8 cellular contexts compared by ENCODE assay signal in genomic region chr11:114280696-114281095, GRCh38. TPM values are rescaled to one million over a fixed set of nuclear protein-coding genes. Genes with fewer than 3 reads are reported as not detected.
A peak's percentile ranks its signal among the peaks of the same experiment; 100 is the strongest.
DNase-seq lines count a peak whose midpoint lies in the region; ATAC-seq and TF ChIP-seq lines count a peak whose summit lies in the region.

No MANE protein-coding gene starts in this region.

- H3K9me3 ChIP-seq in WERI-Rb-1 (ENCODE audit: severe bottlenecking), result no peaks in the 10 kb centered on the region
- H3K9me3 ChIP-seq in skeletal muscle satellite cell (replicated peaks; ENCODE audit: low read length), result no peaks in the 10 kb centered on the region

- no peak overlapping the region for H3K4me3 ChIP-seq in WERI-Rb-1 (ENCODE audit: low read depth, low read length)
- H3K4me3 ChIP-seq in skeletal muscle satellite cell (ENCODE audit: low read length), result no peak overlapping the region

- ATAC-seq in left cardiac atrium, result peak; percentile 93 to 94
- ATAC-seq in GM21723 (IDR thresholded peaks at IDR 0.05; ENCODE audit: unreplicated experiment), result no peak

- H3K9ac ChIP-seq in skeletal muscle satellite cell (ENCODE audit: low read depth, low read length), result peak overlapping the region; percentile 70

- peak; percentile 81 for TF ChIP-seq CTCF in WERI-Rb-1 (IDR thresholded peaks at IDR 0.05; ENCODE audit: low read depth, low read length)

- H3K27me3 ChIP-seq in WERI-Rb-1 (ENCODE audit: insufficient read depth, low read depth, severe bottlenecking) (no peaks in the 10 kb centered on the region), skeletal muscle satellite cell (ENCODE audit: control insufficient read depth, insufficient read depth, low read length) (no peaks in the 10 kb centered on the region)

- peak; percentile 47 for DNase-seq in activated naive CD4-positive, alpha-beta T cell treated with anti-CD3 and anti-CD28 coated beads for 36 hours
- DNase-seq in activated naive CD4-positive, alpha-beta T cell (lab: John Stamatoyannopoulos, UW), result no peak
- peak; percentile 41 to 55 for DNase-seq in NCI-H1930 (lab: John Stamatoyannopoulos, UW)
- peak; percentile 80 for DNase-seq in WERI-Rb-1
- DNase-seq in left cardiac atrium, result peak; percentile 75
- DNase-seq in HuH-7.5 (ENCODE audit: low spot score), result no peak

- intact Hi-C loops in activated naive CD4-positive, alpha-beta T cell treated with anti-CD3 and anti-CD28 coated beads for 36 hours (cut with micrococcal nuclease), result loop anchor here (2.0 kb wide), 1 partner anchor 60 kb away; no protein-coding TSS in a partner anchor
- intact Hi-C loops in left cardiac atrium (cut with DNase I), result loop anchor here in 1 of 2 donors (5.0 to 10.0 kb wide), 2 partner anchors 124 to 482 kb away; partner anchors contain the start of genes C11orf71 and RBM7

- CTCF ChIA-PET in activated naive CD4-positive, alpha-beta T cell treated with anti-CD3 and anti-CD28 coated beads for 36 hours (lab: Charles Lee), result interaction anchor here (0.6 to 1.4 kb wide), 6 partner anchors 9 to 684 kb away, joined by 3 to 6 read pairs (median 4); no protein-coding TSS in a partner anchor

- peaks cover 5% of the 10 kb centered on the region for H3K27me3 Mint-ChIP-seq in activated naive CD4-positive, alpha-beta T cell treated with anti-CD3 and anti-CD28 coated beads for 36 hours (ENCODE audit: low read depth)

- H3K36me3 Mint-ChIP-seq in activated naive CD4-positive, alpha-beta T cell treated with anti-CD3 and anti-CD28 coated beads for 36 hours (ENCODE audit: low read depth), result no peaks in the 10 kb centered on the region

- H3K4me1 Mint-ChIP-seq in activated naive CD4-positive, alpha-beta T cell treated with anti-CD3 and anti-CD28 coated beads for 36 hours (ENCODE audit: low read depth), result no peaks in the 10 kb centered on the region

- no peak overlapping the region for H3K27ac Mint-ChIP-seq in activated naive CD4-positive, alpha-beta T cell treated with anti-CD3 and anti-CD28 coated beads for 36 hours

- no peaks in the 10 kb centered on the region for H3K36me3 ChIP-seq in WERI-Rb-1
- no peaks in the 10 kb centered on the region for H3K36me3 ChIP-seq in skeletal muscle satellite cell (ENCODE audit: insufficient read depth, low read length)

- H3K9me3 Mint-ChIP-seq in activated naive CD4-positive, alpha-beta T cell treated with anti-CD3 and anti-CD28 coated beads for 36 hours, result no peaks in the 10 kb centered on the region

- peaks cover 40% of the 10 kb centered on the region for H3K4me1 ChIP-seq in skeletal muscle satellite cell (ENCODE audit: control insufficient read depth, insufficient read depth, low read length)

- H3K27ac ChIP-seq in WERI-Rb-1, result peak overlapping the region; percentile 26

- H3K4me3 Mint-ChIP-seq in activated naive CD4-positive, alpha-beta T cell treated with anti-CD3 and anti-CD28 coated beads for 36 hours, result no peak overlapping the region

- peak overlapping the region; percentile 44 for H3K4me2 ChIP-seq in skeletal muscle satellite cell (ENCODE audit: low read length)

RNA-seq across cellular contexts. Expression of gene NNMT, which starts 15.5 kb away (rescaled TPM):
- not detected for total RNA-seq in activated naive CD4-positive, alpha-beta T cell treated with anti-CD3 and anti-CD28 coated beads for 36 hours
- 100 to 1,000 TPM; 119 to 298 TPM for total RNA-seq in left cardiac atrium
- 250 and 318 TPM in 2 replicates for total RNA-seq in skeletal muscle satellite cell (2012; rRNA removed)

Comparison
In these comparisons a context has a peak if more than half of its experiments do, and no peak if none do; other contexts are left out.
1. DNase-seq: peak in activated naive CD4-positive, alpha-beta T cell treated with anti-CD3 and anti-CD28 coated beads for 36 hours (single experiment), NCI-H1930 (2 of 2), WERI-Rb-1 (single experiment) and left cardiac atrium (single experiment); none in activated naive CD4-positive, alpha-beta T cell (0 of 4) and HuH-7.5 (single experiment).
2. RNA of gene NNMT, which starts 15.5 kb away (total RNA-seq): 119 to 298 TPM in left cardiac atrium; not detected in activated naive CD4-positive, alpha-beta T cell treated with anti-CD3 and anti-CD28 coated beads for 36 hours; every median in the first group is over 100 times any median in the second.